Comparison of ENCODE assay signal across 19 cellular contexts in genomic region chr7:118306771-118307170, GRCh38.
"Had no signal": no experiment of that assay in that cellular context is flagged by ENCODE, and none has a peak within 500 bp of the region (broad histone marks: within the 10 kb centered on the region; RNA-seq: fewer than 3 reads in every experiment).

No MANE protein-coding gene starts in this region.

- DNase-seq: activated CD4-positive, alpha-beta T cell treated with anti-CD3 and anti-CD28 coated beads for 1 hour; activated CD4-positive, alpha-beta T cell treated with anti-CD3 and anti-CD28 coated beads, Interleukin-2, amount 50 U/mL, for 1 hour; activated gamma-delta T cell treated with Interleukin-2 at 50 U/mL for 16 hours; activated T-cell treated with anti-CD3 and anti-CD28 coated beads, Interleukin-2, amount 50 U/mL, for 1 hour; effector CD4-positive, alpha-beta T cell; erythroblast; foreskin melanocyte; glutamatergic neuron; hippocampal formation; left ventricle myocardium inferior; ovary; stimulated activated CD4-positive, alpha-beta T cell treated with anti-CD3 and anti-CD28 coated beads, Interleukin-4, amount 100 ng/mL, for 4 hours; stimulated activated naive CD8-positive, alpha-beta T cell treated with anti-CD3 and anti-CD28 coated beads, Interleukin-15, Interleukin-2, amounts not matched to agents 100 U/mL and 50 U/mL, for 24 hours; T-helper 1 cell; thyroid gland had no signal

- ATAC-seq: natural killer cell treated with Interleukin-12 subunit alpha and Interleukin-12 subunit beta and Interleukin-15 and Interleukin-18, amount 100 ng/mL, for 72 hours; stimulated activated naive CD8-positive, alpha-beta T cell treated with anti-CD3 and anti-CD28 coated beads, Interleukin-15, Interleukin-2, amounts not matched to agents 100 U/mL and 50 U/mL, for 24 hours had no signal

- H3K36me3 ChIP-seq: ascending aorta, left ventricle myocardium inferior, ovary, prostate gland, right atrium auricular region, thyroid gland had no signal

- H3K4me1 ChIP-seq: ascending aorta, left ventricle myocardium inferior, prostate gland, right atrium auricular region, thyroid gland had no signal

- H3K27me3 ChIP-seq: ascending aorta, ovary, right atrium auricular region, thyroid gland had no signal

- H3K4me3 ChIP-seq: ascending aorta, left ventricle myocardium inferior, ovary, prostate gland, right atrium auricular region, thyroid gland had no signal

- H3K9me3 ChIP-seq: ascending aorta, ovary, prostate gland, right atrium auricular region, thyroid gland had no signal

- H3K27ac ChIP-seq: ascending aorta, left ventricle myocardium inferior, ovary, prostate gland, right atrium auricular region, thyroid gland had no signal
